21 cellular contexts compared by ENCODE assay signal in genomic region chrX:17638731-17639130, GRCh38.
"Had no signal": no experiment of that assay in that cellular context is flagged by ENCODE, and none has a peak within 500 bp of the region (broad histone marks: within the 10 kb centered on the region; RNA-seq: fewer than 3 reads in every experiment).

No MANE protein-coding gene starts in this region.

- H3K27me3 Mint-ChIP-seq: activated naive CD8-positive, alpha-beta T cell had no signal

- H3K4me1 Mint-ChIP-seq: natural killer cell had no signal

- DNase-seq: activated CD4-positive, alpha-beta T cell treated with anti-CD3 and anti-CD28 coated beads, Interleukin-2, amount 50 U/mL, for 1 hour; activated CD8-positive, alpha-beta memory T cell treated with anti-CD3 and anti-CD28 coated beads for 24 hours; activated gamma-delta T cell treated with Interleukin-2 at 50 U/mL for 16 hours; body of pancreas; cortex of kidney; effector CD8-positive, alpha-beta T cell; foreskin melanocyte; kidney glomerular epithelial cell; left ventricle myocardium superior; mesenchymal stem cell; natural killer cell; right cardiac atrium; small intestine; stimulated activated CD4-positive, alpha-beta T cell treated with anti-CD3 and anti-CD28 coated beads, Interleukin-4, amount 100 ng/mL, for 4 hours; stimulated activated CD8-positive, alpha-beta memory T cell treated with anti-CD3 and anti-CD28 coated beads, Interleukin-4, amount 100 ng/mL, for 48 hours; stimulated activated naive CD4-positive, alpha-beta T cell treated with Interleukin-2 at 50 U/mL for 16 hours had no signal

- H3K36me3 Mint-ChIP-seq: activated naive CD8-positive, alpha-beta T cell; natural killer cell had no signal

- H3K27ac Mint-ChIP-seq: activated naive CD8-positive, alpha-beta T cell; natural killer cell had no signal

- H3K9me3 ChIP-seq: body of pancreas, neutrophil, tibial nerve, vagina had no signal

- H3K27me3 ChIP-seq: body of pancreas, neutrophil, tibial nerve, vagina had no signal

- H3K4me3 ChIP-seq: body of pancreas, tibial nerve, vagina had no signal

- H3K27ac ChIP-seq: body of pancreas, neutrophil, tibial nerve, vagina had no signal

- H3K36me3 ChIP-seq: neutrophil, tibial nerve, vagina had no signal

- H3K4me3 Mint-ChIP-seq: activated naive CD8-positive, alpha-beta T cell; natural killer cell had no signal

- ATAC-seq: activated CD4-positive, CD25-positive, alpha-beta regulatory T cell treated with anti-CD3 and anti-CD28 coated beads, Interleukin-2, amount 50 U/mL, for 24 hours; body of pancreas; left ventricle myocardium superior; natural killer cell; right cardiac atrium had no signal
